In the genomic region with DNA sequence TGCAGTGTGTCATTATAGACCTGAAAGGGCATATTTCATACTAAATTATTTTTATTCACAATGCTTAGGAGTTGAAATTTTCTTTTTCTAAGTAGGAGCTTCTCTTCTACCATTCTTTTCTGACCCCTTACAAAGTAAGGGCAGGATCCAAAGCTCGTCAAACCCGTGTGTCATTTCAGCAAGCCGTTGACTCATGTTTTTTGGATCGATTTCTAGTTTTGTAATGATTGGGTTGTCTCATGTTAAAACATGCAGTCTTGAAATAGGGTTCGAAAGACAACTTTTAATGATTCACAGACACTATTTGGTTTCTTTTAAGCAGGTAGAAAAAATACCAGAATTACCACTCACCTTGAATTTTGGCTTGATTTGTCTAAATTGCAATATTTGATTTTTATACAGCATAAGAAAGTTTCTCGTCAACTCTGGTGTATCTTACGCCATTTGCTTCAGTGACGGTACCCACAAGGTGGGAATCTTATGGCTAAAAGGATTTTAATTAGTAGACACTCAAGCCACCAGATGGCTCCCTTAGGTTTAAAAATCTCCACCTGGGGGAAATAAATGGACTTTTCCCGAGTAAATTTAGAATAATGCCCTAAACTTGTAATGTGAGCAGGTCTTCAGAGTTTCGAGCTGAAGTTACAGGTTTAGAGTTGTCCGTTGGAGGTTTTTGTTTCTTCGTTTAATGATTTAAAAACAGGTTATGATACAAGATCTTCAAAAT, we compare ENCODE assay signal across 14 cellular contexts.
A peak's percentile ranks its signal among the peaks of the same experiment; 100 is the strongest.
DNase-seq lines count a peak whose midpoint lies in the region; ATAC-seq and TF ChIP-seq lines count a peak whose summit lies in the region.
"Had no signal": no experiment of that assay in that cellular context is flagged by ENCODE, and none has a peak within 500 bp of the region (broad histone marks: within the 10 kb centered on the region; RNA-seq: fewer than 3 reads in every experiment).

No MANE protein-coding gene starts in this region.

- TF ChIP-seq CTCF in astrocyte of the spinal cord (IDR thresholded peaks at IDR 0.05; ENCODE audit: low read depth, low read length) (no peak), hepatocyte (IDR thresholded peaks at IDR 0.05; ENCODE audit: poor library complexity) (peak; percentile 47), suprapubic skin (IDR thresholded peaks at IDR 0.05) (no peak)

- no peaks in the 10 kb centered on the region for H3K9me2 ChIP-seq in hepatocyte (replicated peaks; ENCODE audit: insufficient read depth)

- H3K27ac Mint-ChIP-seq in activated T-cell treated with anti-CD3 and anti-CD28 coated beads, Interleukin-2, amount 50 U/mL, for 72 hours: peak overlapping the region; percentile 61

- ATAC-seq in activated T-cell treated with anti-CD3 and anti-CD28 coated beads, Interleukin-2, amount 50 U/mL, for 72 hours (replicated peaks in 1 of 2): peak; percentile 59 to 60
- no peak for ATAC-seq in HG03571 (IDR thresholded peaks at IDR 0.05; ENCODE audit: unreplicated experiment)

- TF ChIP-seq EP300 in suprapubic skin (IDR thresholded peaks at IDR 0.05): no peak

- no peaks in the 10 kb centered on the region for H3K79me2 ChIP-seq in hepatocyte

- no peaks in the 10 kb centered on the region for H4K20me1 ChIP-seq in hepatocyte (ENCODE audit: insufficient read depth, poor library complexity, severe bottlenecking)

- H3K36me3 ChIP-seq in hepatocyte (replicated peaks; ENCODE audit: insufficient read depth, low read depth): no peaks in the 10 kb centered on the region
- H3K36me3 ChIP-seq in suprapubic skin: no peaks in the 10 kb centered on the region
- H3K36me3 ChIP-seq: SJSA1 had no signal

- TF ChIP-seq POLR2A in suprapubic skin (IDR thresholded peaks at IDR 0.05): no peak

- DNase-seq in activated T-cell treated with anti-CD3 and anti-CD28 coated beads, Interleukin-2, amount 50 U/mL, for 72 hours: peak; percentile 27 to 34
- no peak for DNase-seq in activated T-cell treated with anti-CD3 and anti-CD28 coated beads for 4 hours
- peak; percentile 34 for DNase-seq in astrocyte of the spinal cord (ENCODE audit: low read depth, low spot score)
- no peak for DNase-seq in hepatocyte (ENCODE audit: low spot score)
- DNase-seq in suprapubic skin (ENCODE audit: low spot score in 2 of 2): no peak
- DNase-seq in NCI-H1436 treated with DMSO at 0.1 percent for 48 hours (lab: John Stamatoyannopoulos, UW): no peak
- DNase-seq in NCI-H1436 (lab: John Stamatoyannopoulos, UW): no peak
- DNase-seq: activated CD4-positive, alpha-beta T cell treated with anti-CD3 and anti-CD28 coated beads for 1 hour; AML-193; effector CD4-positive, alpha-beta T cell; NCI-H226; stimulated activated naive CD4-positive, alpha-beta T cell had no signal

- H2AFZ ChIP-seq in hepatocyte: no peak overlapping the region

- H3K27ac ChIP-seq in hepatocyte (no peak overlapping the region), suprapubic skin (peak overlapping the region; percentile 30)
- H3K27ac ChIP-seq: SJSA1 had no signal

- peaks cover 0 to 1% of the 10 kb centered on the region in 2 donors for H3K9me3 Mint-ChIP-seq in activated T-cell treated with anti-CD3 and anti-CD28 coated beads, Interleukin-2, amount 50 U/mL, for 72 hours

- H3K4me3 ChIP-seq in astrocyte of the spinal cord (ENCODE audit: low read depth, low read length): no peak overlapping the region
- H3K4me3 ChIP-seq in hepatocyte: no peak overlapping the region
- H3K4me3 ChIP-seq in suprapubic skin: peak overlapping the region; percentile 11
- H3K4me3 ChIP-seq: SJSA1 had no signal

- H3K27me3 Mint-ChIP-seq in activated T-cell treated with anti-CD3 and anti-CD28 coated beads, Interleukin-2, amount 50 U/mL, for 72 hours (ENCODE audit: low read depth): no peaks in the 10 kb centered on the region

- peak overlapping the region in 1 of 2 donors; percentile 44 for H3K4me3 Mint-ChIP-seq in activated T-cell treated with anti-CD3 and anti-CD28 coated beads, Interleukin-2, amount 50 U/mL, for 72 hours

- H3K27me3 ChIP-seq in hepatocyte (no peaks in the 10 kb centered on the region), suprapubic skin (no peaks in the 10 kb centered on the region)
- H3K27me3 ChIP-seq: SJSA1 had no signal

- no peaks in the 10 kb centered on the region for H3K9me3 ChIP-seq in hepatocyte (ENCODE audit: low read depth)
- no peaks in the 10 kb centered on the region for H3K9me3 ChIP-seq in suprapubic skin
- H3K9me3 ChIP-seq: SJSA1 had no signal

- H3K4me1 ChIP-seq in hepatocyte (ENCODE audit: insufficient read depth): peaks cover 17% of the 10 kb centered on the region
- peaks cover 29% of the 10 kb centered on the region for H3K4me1 ChIP-seq in suprapubic skin

- in situ Hi-C loops in astrocyte of the spinal cord (cut with HindIII; ENCODE audit: low sequenced_read_pairs): no loop called here

- H3K36me3 Mint-ChIP-seq in activated T-cell treated with anti-CD3 and anti-CD28 coated beads, Interleukin-2, amount 50 U/mL, for 72 hours (ENCODE audit: insufficient read depth in 2 of 2): peaks cover 0 to 6% of the 10 kb centered on the region in 2 donors

- WGBS in hepatocyte (ENCODE audit: low lambda C conversion rate, missing lambda C conversion rate): 82% methylated on average over 12 of the region's 12 CpGs
- 55% methylated on average over 12 of the region's 12 CpGs for WGBS in suprapubic skin

- no peak overlapping the region for H3K4me2 ChIP-seq in hepatocyte

- H3K4me1 Mint-ChIP-seq in activated T-cell treated with anti-CD3 and anti-CD28 coated beads, Interleukin-2, amount 50 U/mL, for 72 hours (ENCODE audit: low read depth): peaks cover 34% of the 10 kb centered on the region

Comparison
In these comparisons a context has a peak if more than half of its experiments do, and no peak if none do; other contexts are left out.
1. DNase-seq: peak in activated T-cell treated with anti-CD3 and anti-CD28 coated beads, Interleukin-2, amount 50 U/mL, for 72 hours (2 of 2) and astrocyte of the spinal cord (single experiment); none in activated T-cell treated with anti-CD3 and anti-CD28 coated beads for 4 hours (single experiment), hepatocyte (single experiment), suprapubic skin (0 of 2), NCI-H1436 treated with DMSO at 0.1 percent for 48 hours (single experiment) and NCI-H1436 (single experiment).